8 cellular contexts compared by ENCODE assay signal in the genomic region with DNA sequence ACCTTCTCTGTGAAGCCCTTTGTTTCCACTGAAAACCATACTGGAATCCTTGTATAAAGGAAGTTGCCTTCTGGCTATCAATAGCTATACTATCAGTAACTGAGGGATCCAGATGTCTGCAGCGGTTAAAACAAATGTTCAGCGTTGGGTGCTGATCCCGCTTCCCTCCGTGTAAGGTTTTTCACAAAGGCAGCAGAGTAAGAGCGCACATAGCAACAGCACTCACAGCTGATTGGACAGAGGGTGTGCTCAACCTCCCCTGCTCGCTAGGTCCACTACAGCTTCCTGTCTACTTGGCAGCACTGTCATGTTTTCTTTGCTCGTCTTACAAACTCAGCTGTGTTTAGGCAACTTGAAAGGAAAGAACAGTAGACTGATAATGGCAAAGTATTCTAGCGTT. TPM values are rescaled to one million over a fixed set of nuclear protein-coding genes. Genes with fewer than 3 reads are reported as not detected.
A peak's percentile ranks its signal among the peaks of the same experiment; 100 is the strongest.
DNase-seq lines count a peak whose midpoint lies in the region; ATAC-seq, FAIRE-seq and TF ChIP-seq lines count a peak whose summit lies in the region.

No MANE protein-coding gene starts in this region.

- CTCF ChIA-PET in activated CD8-positive, alpha-beta memory T cell treated with anti-CD3 and anti-CD28 coated beads, Interleukin-2, amount 10 ng/mL, durations not matched to agents 7 days and 5 days (lab: Charles Lee) = interaction anchor here (1.0 to 2.1 kb wide), 3 partner anchors 10 to 395 kb away, joined by 3 to 6 read pairs (median 3); no protein-coding TSS in a partner anchor
- CTCF ChIA-PET in Caco-2 (lab: Charles Lee) = no interaction called here

- H3K36me3 ChIP-seq in mesodermal cell (ENCODE audit: control insufficient read depth, insufficient read depth, low read length) (no peaks in the 10 kb centered on the region), stomach smooth muscle (ENCODE audit: control insufficient read depth in 2 of 2, insufficient read depth in 2 of 2, low read length in 2 of 2) (peaks cover 3% of the 10 kb centered on the region in 2 donors), Caco-2 (ENCODE audit: control insufficient read depth, insufficient read depth, low read length) (no peaks in the 10 kb centered on the region)

- H3K27ac ChIP-seq in mesodermal cell (ENCODE audit: low read depth, low read length, severe bottlenecking) (peak overlapping the region; percentile 48), stomach smooth muscle (ENCODE audit: low read length) (peak overlapping the region; percentile 46)

- intact Hi-C loops in Caco-2 (cut with micrococcal nuclease; ENCODE audit: unreplicated experiment) = loop anchor here (5.0 kb wide), 1 partner anchor 85 kb away; no protein-coding TSS in a partner anchor

- peak; percentile 54 for FAIRE-seq in G401.6 (lab: Jason Lieb, UNC)

- H3K4me3 Mint-ChIP-seq in activated CD8-positive, alpha-beta memory T cell treated with anti-CD3 and anti-CD28 coated beads, Interleukin-2, amount 10 ng/mL, durations not matched to agents 7 days and 5 days = peak overlapping the region; percentile 37
- no peak overlapping the region for H3K4me3 Mint-ChIP-seq in Caco-2 (ENCODE audit: unreplicated experiment)

- peak overlapping the region; percentile 23 for H3K4me3 ChIP-seq in epithelial cell of esophagus (ENCODE audit: low read length)
- H3K4me3 ChIP-seq in mesodermal cell (ENCODE audit: extremely low read depth, insufficient read depth, low read length, poor library complexity, severe bottlenecking) = no peak overlapping the region
- H3K4me3 ChIP-seq in stomach smooth muscle (ENCODE audit: low read length in 2 of 2) = peak overlapping the region; percentile 59 to 62
- H3K4me3 ChIP-seq in Caco-2 (ENCODE audit: low read depth, low read length) = no peak overlapping the region

- H3K27ac Mint-ChIP-seq in activated CD8-positive, alpha-beta memory T cell treated with anti-CD3 and anti-CD28 coated beads, Interleukin-2, amount 10 ng/mL, durations not matched to agents 7 days and 5 days = peak overlapping the region; percentile 66
- no peak overlapping the region for H3K27ac Mint-ChIP-seq in Caco-2 (ENCODE audit: unreplicated experiment)

- peak; percentile 99 for ATAC-seq in HG02884 (IDR thresholded peaks at IDR 0.05; ENCODE audit: unreplicated experiment)
- ATAC-seq in activated CD8-positive, alpha-beta memory T cell treated with anti-CD3 and anti-CD28 coated beads, Interleukin-2, amount 10 ng/mL, durations not matched to agents 7 days and 5 days = peak; percentile 100

- no peaks in the 10 kb centered on the region for H3K9me3 Mint-ChIP-seq in activated CD8-positive, alpha-beta memory T cell treated with anti-CD3 and anti-CD28 coated beads, Interleukin-2, amount 10 ng/mL, durations not matched to agents 7 days and 5 days (ENCODE audit: low read depth)
- H3K9me3 Mint-ChIP-seq in Caco-2 (ENCODE audit: unreplicated experiment) = no peaks in the 10 kb centered on the region

- DNase-seq in NCI-H510A treated with DMSO at 0.1 percent for 48 hours (lab: John Stamatoyannopoulos, UW) = peak; percentile 67
- DNase-seq in activated CD8-positive, alpha-beta memory T cell treated with anti-CD3 and anti-CD28 coated beads, Interleukin-2, amount 10 ng/mL, durations not matched to agents 7 days and 5 days = peak; percentile 71
- peak; percentile 91 for DNase-seq in epithelial cell of esophagus (ENCODE audit: low read depth)
- DNase-seq in Caco-2 = no peak

- peaks cover 8% of the 10 kb centered on the region for H3K4me1 Mint-ChIP-seq in activated CD8-positive, alpha-beta memory T cell treated with anti-CD3 and anti-CD28 coated beads, Interleukin-2, amount 10 ng/mL, durations not matched to agents 7 days and 5 days
- no peaks in the 10 kb centered on the region for H3K4me1 Mint-ChIP-seq in Caco-2 (ENCODE audit: low read depth, unreplicated experiment)

- POLR2A ChIA-PET in Caco-2 (lab: Charles Lee) = no interaction called here

- H3K9me3 ChIP-seq in mesodermal cell (ENCODE audit: control insufficient read depth, low read length) (no peaks in the 10 kb centered on the region), stomach smooth muscle (ENCODE audit: control insufficient read depth in 2 of 2, low read length in 2 of 2) (no peaks in the 10 kb centered on the region), Caco-2 (no peaks in the 10 kb centered on the region)

- H3K4me1 ChIP-seq in mesodermal cell (ENCODE audit: control insufficient read depth, insufficient read depth, low read length, poor library complexity, severe bottlenecking) = peaks cover 18% of the 10 kb centered on the region
- H3K4me1 ChIP-seq in stomach smooth muscle (ENCODE audit: control insufficient read depth, insufficient read depth, low read length) = peaks cover 18% of the 10 kb centered on the region
- no peaks in the 10 kb centered on the region for H3K4me1 ChIP-seq in Caco-2

- peaks cover 26% of the 10 kb centered on the region for H3K36me3 Mint-ChIP-seq in activated CD8-positive, alpha-beta memory T cell treated with anti-CD3 and anti-CD28 coated beads, Interleukin-2, amount 10 ng/mL, durations not matched to agents 7 days and 5 days
- no peaks in the 10 kb centered on the region for H3K36me3 Mint-ChIP-seq in Caco-2 (ENCODE audit: insufficient read depth, unreplicated experiment)

- H3K27me3 ChIP-seq in stomach smooth muscle (ENCODE audit: control insufficient read depth in 1 of 2, insufficient read depth in 2 of 2, low read length in 2 of 2) (no peaks in the 10 kb centered on the region), Caco-2 (replicated peaks; ENCODE audit: control insufficient read depth, insufficient read depth, low read length) (no peaks in the 10 kb centered on the region)

- peak overlapping the region in 1 of 2 donors; percentile 57 for H3K9ac ChIP-seq in stomach smooth muscle (ENCODE audit: low read length in 2 of 2)

- WGBS in mesodermal cell (ENCODE audit: insufficient coverage in 2 of 2), 2 experiments = 53 to 62% methylated on average over 7 to 8 of the region's 8 CpGs

- no peaks in the 10 kb centered on the region for H3K27me3 Mint-ChIP-seq in activated CD8-positive, alpha-beta memory T cell treated with anti-CD3 and anti-CD28 coated beads, Interleukin-2, amount 10 ng/mL, durations not matched to agents 7 days and 5 days
- no peaks in the 10 kb centered on the region for H3K27me3 Mint-ChIP-seq in Caco-2 (ENCODE audit: insufficient read depth, unreplicated experiment)

- TF ChIP-seq CTCF in epithelial cell of esophagus (IDR thresholded peaks at IDR 0.05; ENCODE audit: insufficient read depth, low read depth, low read length, missing control alignments) (no peak), Caco-2 (IDR thresholded peaks at IDR 0.05; ENCODE audit: insufficient read depth in 1 of 2, low read depth in 1 of 2, low read length in 1 of 2, severe bottlenecking in 1 of 2, unreplicated experiment in 1 of 2) (no peak)

- BruUV-seq in Caco-2 (replicated peaks; lab: Mats Ljungman, UMichigan) = no TSS peak

RNA-seq across cellular contexts. Expression of a gene that starts 27.3 kb away (rescaled TPM):
- total RNA-seq in activated CD8-positive, alpha-beta memory T cell treated with anti-CD3 and anti-CD28 coated beads, Interleukin-2, amount 10 ng/mL, durations not matched to agents 7 days and 5 days = 10 to 100 TPM; 26.0 to 40.5 TPM
- polyA plus RNA-seq in mesodermal cell (2013, experiment 1 of 2) = 16.5 TPM
- polyA plus RNA-seq in mesodermal cell (2013, experiment 2 of 2) = 18.8 TPM
- total RNA-seq in Caco-2 (2022) = 17.6 and 18.4 TPM in 2 replicates

Comparison
In these comparisons a context has a peak if more than half of its experiments do, and no peak if none do; other contexts are left out.
1. DNase-seq: peak in NCI-H510A treated with DMSO at 0.1 percent for 48 hours (single experiment), activated CD8-positive, alpha-beta memory T cell treated with anti-CD3 and anti-CD28 coated beads, Interleukin-2, amount 10 ng/mL, durations not matched to agents 7 days and 5 days (single experiment) and epithelial cell of esophagus (single experiment); none in Caco-2 (0 of 2).
2. H3K4me3 ChIP-seq: peak in epithelial cell of esophagus (single experiment) and stomach smooth muscle (2 of 2); none in mesodermal cell (single experiment) and Caco-2 (single experiment).